ENCODE assay signal across 23 cellular contexts in genomic region chr11:131204984-131205383, GRCh38.
"Had no signal": no experiment of that assay in that cellular context is flagged by ENCODE, and none has a peak within 500 bp of the region (broad histone marks: within the 10 kb centered on the region; RNA-seq: fewer than 3 reads in every experiment).

No MANE protein-coding gene starts in this region.

- H3K36me3 ChIP-seq: SJSA1 had no signal

- ATAC-seq: HepG2, K562 had no signal

- H3K27ac ChIP-seq: KMS-11, SJSA1, SK-N-MC had no signal

- H3K9me3 ChIP-seq: SJSA1 had no signal

- H3K4me1 ChIP-seq: SJSA1 had no signal

- H3K27me3 ChIP-seq: SJSA1 had no signal

- H3K4me3 ChIP-seq: K562, SJSA1, SK-N-MC had no signal

- H3K4me2 ChIP-seq: KMS-11 had no signal

- H3K9ac ChIP-seq: KMS-11 had no signal

- DNase-seq: Kasumi-1, MV-4-11, NCI-H1048, NCI-H1105, NCI-H1417, NCI-H1436 treated with DMSO at 0.1 percent for 48 hours, NCI-H1694, NCI-H187 treated with DMSO at 0.1 percent for 48 hours, NCI-H2029 treated with DMSO at 0.1 percent for 48 hours, NCI-H2171 treated with DMSO at 0.1 percent for 48 hours, NCI-H345, NCI-H446 treated with DMSO at 0.1 percent for 48 hours, NCI-H510A treated with DMSO at 0.1 percent for 48 hours, NCI-H526, Right ventricle myocardium superior, RPMI8226, SIG-M5 had no signal

- FAIRE-seq: HepG2, K562, RCC 7860 had no signal
